Comparison of ENCODE assay signal across 8 cellular contexts in the genomic region with DNA sequence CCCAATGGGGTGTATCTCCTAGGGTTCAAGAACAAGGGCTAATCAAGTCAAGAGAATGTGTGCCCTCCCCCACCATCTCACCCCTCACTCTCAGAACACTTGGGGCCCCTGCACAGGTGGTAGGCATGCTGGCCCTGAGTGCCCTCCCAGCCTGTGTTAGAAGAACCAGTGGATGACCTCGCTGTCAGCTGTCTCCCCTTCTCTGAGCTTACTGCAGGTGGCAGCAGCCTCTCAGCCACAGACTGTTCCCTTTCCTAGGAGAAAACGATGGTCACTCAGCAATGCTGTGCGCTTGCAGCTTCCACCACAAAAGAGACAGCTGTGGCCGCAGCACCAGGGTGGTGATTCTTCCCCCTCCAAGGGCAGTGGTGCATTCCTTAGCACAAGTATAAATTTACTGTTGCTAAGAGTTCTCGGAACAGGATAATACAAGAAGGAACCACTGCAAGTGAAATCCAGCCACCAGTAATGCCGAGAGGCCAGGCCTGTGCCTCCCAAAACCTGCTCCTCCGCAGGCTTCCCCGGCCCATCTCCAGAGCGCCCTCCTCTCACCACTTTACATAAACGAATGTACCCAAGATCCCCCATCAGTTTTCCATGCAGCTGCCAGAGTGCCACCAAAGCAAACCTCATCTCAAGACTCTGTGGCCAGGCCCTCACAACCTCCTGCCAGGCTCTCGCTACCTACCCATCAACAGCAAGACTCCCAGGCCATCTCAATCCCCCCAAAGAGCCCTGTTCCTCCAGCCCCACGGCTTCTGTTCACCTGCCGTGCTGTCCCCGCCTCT. TPM values are rescaled to one million over a fixed set of nuclear protein-coding genes. Genes with fewer than 3 reads are reported as not detected.
A peak's percentile ranks its signal among the peaks of the same experiment; 100 is the strongest.
DNase-seq lines count a peak whose midpoint lies in the region; TF ChIP-seq lines count a peak whose summit lies in the region.

No MANE protein-coding gene starts in this region.

- H3K9me3 ChIP-seq in HEK293 (ENCODE audit: control insufficient read depth, insufficient read depth, low read depth, low read length) (no peaks in the 10 kb centered on the region), fibroblast of lung (ENCODE audit: control insufficient read depth, insufficient read depth, low read depth, low read length) (no peaks in the 10 kb centered on the region)

- TF ChIP-seq CTCF in HEK293 (tag by site-specific recombination; IDR thresholded peaks at IDR 0.05) (peak; percentile 75), fibroblast of lung (conservative IDR thresholded peaks at IDR 0.05 in 1 of 2, IDR thresholded peaks at IDR 0.05 in 1 of 2; ENCODE audit: low read depth in 1 of 2, low read length in 2 of 2) (peak; percentile 84 to 95)

- POLR2A ChIA-PET in HEK293 (lab: Yijun Ruan, JAX): interaction anchor here (0.6 kb wide), 1 partner anchor 202 kb away, joined by 3 read pairs; the partner anchor contains the start of gene SCLY

- no peaks in the 10 kb centered on the region for H3K79me2 ChIP-seq in fibroblast of lung (ENCODE audit: control insufficient read depth, insufficient read depth, low read length)

- H3K36me3 ChIP-seq in HEK293 (ENCODE audit: control insufficient read depth in 2 of 2, insufficient read depth in 1 of 2, low read length in 2 of 2) (no peaks in the 10 kb centered on the region), fibroblast of lung (ENCODE audit: control insufficient read depth, insufficient read depth, low read length) (no peaks in the 10 kb centered on the region)

- H4K20me1 ChIP-seq in fibroblast of lung (ENCODE audit: control insufficient read depth, extremely low read depth, insufficient read depth, low read length): no peaks in the 10 kb centered on the region

- H3K4me1 ChIP-seq in HEK293 (ENCODE audit: control insufficient read depth, insufficient read depth, low read length): peaks cover 4% of the 10 kb centered on the region
- H3K4me1 ChIP-seq in fibroblast of lung (ENCODE audit: control insufficient read depth, extremely low read depth, insufficient read depth, low read length): no peaks in the 10 kb centered on the region

- H2AFZ ChIP-seq in fibroblast of lung (ENCODE audit: low read length): no peak overlapping the region

- H3K4me2 ChIP-seq in fibroblast of lung (ENCODE audit: extremely low read depth, insufficient read depth, low read length): no peak overlapping the region

- no peak overlapping the region for H3K9ac ChIP-seq in fibroblast of lung (ENCODE audit: insufficient read depth, low read length)

- H3K4me3 ChIP-seq in HEK293 (ENCODE audit: low read depth, low read length) (no peak overlapping the region), fibroblast of lung (replicated peaks in 1 of 4; ENCODE audit: control extremely low read depth in 1 of 4, insufficient read depth in 1 of 4, low read depth in 3 of 4, low read length in 4 of 4) (no peak overlapping the region)

- H3K27ac ChIP-seq in HEK293 (ENCODE audit: extremely low read depth, low read depth, low read length) (no peak overlapping the region), fibroblast of lung (ENCODE audit: insufficient read depth, low read length) (no peak overlapping the region)

- CTCF ChIA-PET in HEK293 (lab: Yijun Ruan, JAX): interaction anchor here (0.6 to 1.8 kb wide), 9 partner anchors 23 to 405 kb away, joined by 3 to 8 read pairs (median 3); no protein-coding TSS in a partner anchor

- DNase-seq in COR-L47 (lab: John Stamatoyannopoulos, UW): peak; percentile 9
- DNase-seq in NCI-H524 (lab: John Stamatoyannopoulos, UW): peak; percentile 57 to 83
- peak; percentile 55 to 65 for DNase-seq in activated T-cell treated with anti-CD3 and anti-CD28 coated beads, Interleukin-2, amount 50 U/mL, for 48 hours
- peak; percentile 86 to 92 for DNase-seq in fibroblast of lung (ENCODE audit: low read depth in 2 of 2)
- DNase-seq in myocyte (ENCODE audit: low read depth): peak; percentile 98
- DNase-seq in superior temporal gyrus (ENCODE audit: extremely low spot score): peak; percentile 91
- DNase-seq in posterior vena cava (ENCODE audit: low spot score): no peak

- intact Hi-C loops in posterior vena cava (cut with DNase I): loop anchor here (2.0 to 5.0 kb wide), 2 partner anchors 64 to 404 kb away; no protein-coding TSS in a partner anchor

- H3K27me3 ChIP-seq in fibroblast of lung (ENCODE audit: control insufficient read depth, insufficient read depth, low read length): peaks cover 19% of the 10 kb centered on the region

TF ChIP-seq in HEK293, 187 proteins besides CTCF, POLR2A, EP300 and RAD21 (continues in another document):
- TF ChIP-seq KLF9 (tag by site-specific recombination; IDR thresholded peaks at IDR 0.05; ENCODE audit: low read depth) (no peak), PRDM6 (tag by site-specific recombination; IDR thresholded peaks at IDR 0.05) (no peak), ZNF658 (tag by site-specific recombination; IDR thresholded peaks at IDR 0.05) (no peak), GLI2 (tag by site-specific recombination; IDR thresholded peaks at IDR 0.05; ENCODE audit: borderline replicate concordance, low read depth) (no peak), FEZF1 (tag by site-specific recombination; IDR thresholded peaks at IDR 0.05) (no peak), TSHZ1 (tag by site-specific recombination; IDR thresholded peaks at IDR 0.05; ENCODE audit: borderline replicate concordance) (no peak), ZBTB20 (tag by site-specific recombination; IDR thresholded peaks at IDR 0.05) (peak; percentile 10; the same call in 1 of the 2 replicates), HOXD13 (CRISPR knock-in tag; IDR thresholded peaks at IDR 0.05; ENCODE audit: borderline replicate concordance) (no peak), ZNF654 (tag by site-specific recombination; IDR thresholded peaks at IDR 0.05; ENCODE audit: low read depth) (peak; percentile 62), ZBTB21 (tag by site-specific recombination; IDR thresholded peaks at IDR 0.05) (no peak), ZNF514 (tag by site-specific recombination; IDR thresholded peaks at IDR 0.05) (no peak), ZNF560 (tag by site-specific recombination; IDR thresholded peaks at IDR 0.05; ENCODE audit: borderline replicate concordance) (no peak)

RNA-seq across cellular contexts. Expression of gene RAMP1, which starts 0.9 kb away (rescaled TPM):
- 16.0 and 16.4 TPM in 2 replicates for total RNA-seq in fibroblast of lung
- polyA plus RNA-seq in fibroblast of lung: 3.2 and 3.3 TPM in 2 replicates
- polyA plus RNA-seq in fibroblast of lung (2012): 7.1 and 11.1 TPM in 2 replicates
- polyA minus RNA-seq in fibroblast of lung (ENCODE audit: low replicate concordance): 1.6 and 3.4 TPM in 2 replicates
- 19.5 and 20.9 TPM in 2 replicates for total RNA-seq in myocyte
- 133 TPM for polyA plus RNA-seq in myocyte (2012)
- 100 to 1,000 TPM; 114 to 116 TPM for total RNA-seq in posterior vena cava

RNA-seq across cellular contexts. Expression of gene RBM44, which starts 59.9 kb away (rescaled TPM):
- 0.17 and 0.26 TPM in 2 replicates for total RNA-seq in fibroblast of lung
- polyA plus RNA-seq in fibroblast of lung: 0.11 and 0.34 TPM in 2 replicates
- polyA plus RNA-seq in fibroblast of lung (2012): 0.06 and 0.08 TPM in 2 replicates
- polyA minus RNA-seq in fibroblast of lung (ENCODE audit: low replicate concordance): not detected in 2 replicates
- 0.05 and 0.37 TPM in 2 replicates for total RNA-seq in myocyte
- polyA plus RNA-seq in myocyte (2012): 0.18 TPM
- 1 to 10 TPM in 1 of 2 donors, under 1 TPM in 1; 0.60 to 1.6 TPM for total RNA-seq in posterior vena cava
